Comparison of ENCODE assay signal across 8 cellular contexts in the genomic region with DNA sequence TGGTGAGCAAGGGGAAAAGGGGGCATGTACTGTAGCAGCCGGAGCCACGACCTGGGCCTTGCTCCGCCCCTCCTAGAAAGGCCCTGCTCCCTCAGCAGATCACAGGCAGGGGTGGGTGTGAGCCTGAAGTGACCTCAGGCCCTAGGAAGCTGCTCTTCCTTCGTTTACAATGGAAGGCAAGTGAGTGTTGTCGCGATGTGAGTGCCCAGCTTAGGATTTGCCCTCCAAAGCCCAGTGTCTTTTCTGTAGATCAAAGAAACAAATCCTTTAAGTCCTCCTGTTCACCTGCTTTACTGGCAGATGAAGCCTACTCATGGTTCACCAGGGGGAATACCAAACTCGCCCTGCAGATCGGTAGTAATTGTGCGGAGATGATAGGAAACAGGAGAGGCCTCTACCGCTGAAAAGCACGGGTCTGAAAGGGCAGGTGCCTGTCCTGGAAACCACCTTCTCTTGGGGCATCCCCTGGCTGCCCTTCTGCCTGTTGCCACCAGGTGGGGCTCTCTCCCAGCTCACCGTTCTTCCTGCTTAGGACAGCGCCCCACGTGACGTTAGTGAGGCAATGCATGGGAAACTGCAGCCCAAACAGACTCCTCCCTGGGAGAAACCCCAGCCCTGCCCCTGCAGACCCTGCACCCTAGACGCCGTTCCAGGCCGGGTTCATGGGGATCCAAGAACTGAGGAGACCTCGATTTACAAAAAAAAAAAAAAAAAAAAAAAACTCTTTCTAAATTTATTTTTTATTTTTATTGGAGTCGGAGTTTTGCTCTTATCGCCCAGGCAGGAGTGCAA. TPM values are rescaled to one million over a fixed set of nuclear protein-coding genes. Genes with fewer than 3 reads are reported as not detected.
A peak's percentile ranks its signal among the peaks of the same experiment; 100 is the strongest.
DNase-seq lines count a peak whose midpoint lies in the region; ATAC-seq and TF ChIP-seq lines count a peak whose summit lies in the region.

No MANE protein-coding gene starts in this region.

- WGBS in thyroid gland, 2 donors: 28 to 29% methylated on average over 20 to 21 of the region's 21 CpGs

- intact Hi-C loops in thyroid gland (cut with DNase I): loop anchor here (2.0 kb wide), 2 partner anchors 36 to 60 kb away; no protein-coding TSS in a partner anchor

- TF ChIP-seq CTCF in GM10266 (IDR thresholded peaks at IDR 0.05; ENCODE audit: control insufficient read depth, insufficient read depth, low read depth, missing control alignments) (peak; percentile 100), foreskin keratinocyte (conservative IDR thresholded peaks at IDR 0.05) (peak; percentile 100), omental fat pad (IDR thresholded peaks at IDR 0.05) (peak; percentile 50 to 99 (median 95)), thyroid gland (IDR thresholded peaks at IDR 0.05) (peak; percentile 98 to 100 (median 100))

- H3K27ac ChIP-seq in foreskin keratinocyte (no peak overlapping the region), thyroid gland (no peak overlapping the region)

- H3K4me3 ChIP-seq in thyroid gland (replicated peaks in 1 of 3): no peak overlapping the region

- no peaks in the 10 kb centered on the region for H3K27me3 ChIP-seq in foreskin keratinocyte
- H3K27me3 ChIP-seq in thyroid gland: no peaks in the 10 kb centered on the region

- H3K9me3 ChIP-seq in thyroid gland: no peaks in the 10 kb centered on the region

- DNase-seq in GM10266 (ENCODE audit: extremely low spot score) (peak; percentile 91), NAMALWA (ENCODE audit: low spot score) (peak; percentile 97), SIG-M5 treated with dmso at 0.1 percent for 504 hours (lab: John Stamatoyannopoulos, UW; ENCODE audit: unreplicated experiment) (peak; percentile 90), activated gamma-delta T cell (lab: John Stamatoyannopoulos, UW) (peak; percentile 37), foreskin keratinocyte (peak; percentile 61 to 79), omental fat pad (ENCODE audit: low spot score) (peak; percentile 93), thyroid gland (peak; percentile 92 to 93)

- peak; percentile 89 for ATAC-seq in HG02571 (IDR thresholded peaks at IDR 0.05; ENCODE audit: unreplicated experiment)
- ATAC-seq in foreskin keratinocyte: peak; percentile 86
- peak; percentile 91 for ATAC-seq in omental fat pad (ENCODE audit: low FRiP score)

- H3K4me1 ChIP-seq in foreskin keratinocyte: no peaks in the 10 kb centered on the region
- no peaks in the 10 kb centered on the region for H3K4me1 ChIP-seq in thyroid gland

- peaks cover 6 to 36% of the 10 kb centered on the region in 2 donors for H3K36me3 ChIP-seq in thyroid gland

- no peak for TF ChIP-seq POLR2A in thyroid gland (IDR thresholded peaks at IDR 0.05)

RNA-seq across cellular contexts. Expression of a gene that starts 34.9 kb away (rescaled TPM):
- total RNA-seq in foreskin keratinocyte (31.0 and 33.4 TPM in 2 replicates), omental fat pad (10 to 100 TPM in 2 of 4 donors, 1 to 10 TPM in 2; 9.5 to 15.9 (median 11.9) TPM), thyroid gland (10 to 100 TPM; 13.0 to 26.0 (median 15.9) TPM)
- 32.5 and 35.4 TPM in 2 replicates for polyA plus RNA-seq in foreskin keratinocyte

RNA-seq across cellular contexts. Expression of a gene that starts 45.9 kb away (rescaled TPM):
- 141 and 143 TPM in 2 replicates for total RNA-seq in foreskin keratinocyte
- 215 and 217 TPM in 2 replicates for polyA plus RNA-seq in foreskin keratinocyte
- 100 to 1,000 TPM in 1 of 4 donors, 10 to 100 TPM in 3; 74.0 to 107 (median 87.1) TPM for total RNA-seq in omental fat pad
- total RNA-seq in thyroid gland: 100 to 1,000 TPM; 122 to 166 (median 130) TPM

RNA-seq across cellular contexts. Expression of a gene that starts 55.4 kb away (rescaled TPM):
- 0.32 and 0.34 TPM in 2 replicates for total RNA-seq in foreskin keratinocyte
- polyA plus RNA-seq in foreskin keratinocyte: 0.51 and 0.58 TPM in 2 replicates
- not detected for total RNA-seq in omental fat pad
- not detected for total RNA-seq in thyroid gland

Comparison
In these comparisons a context has a peak if more than half of its experiments do, and no peak if none do; other contexts are left out.
1. DNase-seq: peak in every context shown above with its lines; median percentile 97 in NAMALWA; 93 in omental fat pad; 92 in thyroid gland; 91 in GM10266; 90 in SIG-M5 treated with dmso at 0.1 percent for 504 hours; 70 in foreskin keratinocyte; 37 in activated gamma-delta T cell.